Comparison of ENCODE assay signal across 10 cellular contexts in genomic region chr5:132487841-132488555, GRCh38. TPM values are rescaled to one million over a fixed set of nuclear protein-coding genes. Genes with fewer than 3 reads are reported as not detected.
DNase-seq lines count a peak whose midpoint lies in the region; ATAC-seq, FAIRE-seq and TF ChIP-seq lines count a peak whose summit lies in the region.
"Had no signal": no experiment of that assay in that cellular context is flagged by ENCODE, and none has a peak within 500 bp of the region (broad histone marks: within the 10 kb centered on the region; RNA-seq: fewer than 3 reads in every experiment).

No MANE protein-coding gene starts in this region.

- H3K36me3 ChIP-seq in breast epithelium: no peaks in the 10 kb centered on the region
- peaks cover 19% of the 10 kb centered on the region for H3K36me3 ChIP-seq in mammary epithelial cell (ENCODE audit: insufficient read depth, low read length)
- peaks cover 20 to 46% of the 10 kb centered on the region in 2 experiments; a peak in 4 of 5 replicates for H3K36me3 ChIP-seq in HepG2 (replicated peaks in 1 of 2; ENCODE audit: control insufficient read depth in 1 of 2, insufficient read depth in 2 of 2, low read length in 2 of 2)
- peaks cover 0 to 45% (median 32%) of the 10 kb centered on the region in 4 donors for H3K36me3 ChIP-seq in transverse colon

- TF ChIP-seq POLR2A in breast epithelium (IDR thresholded peaks at IDR 0.05): no peak
- no peak for TF ChIP-seq POLR2A in HepG2 (IDR thresholded peaks at IDR 0.05; ENCODE audit: insufficient read depth in 1 of 2, low read depth in 2 of 2, low read length in 2 of 2)
- no peak for TF ChIP-seq POLR2A in transverse colon (IDR thresholded peaks at IDR 0.05)

- peaks cover 38% of the 10 kb centered on the region for H3K79me2 ChIP-seq in mammary epithelial cell (ENCODE audit: insufficient read depth, low read length)
- H3K79me2 ChIP-seq in HepG2 (ENCODE audit: insufficient read depth, low read length): peaks cover 6% of the 10 kb centered on the region

- in situ Hi-C loops in mammary epithelial cell (cut with MboI; ENCODE audit: low sequenced_read_pairs in 2 of 2): no loop called here
- in situ Hi-C loops in HepG2 (cut with HindIII; ENCODE audit: extremely low pct_ligation_motif_present, low pct_unique_long_range_greater_than_20kb): no loop called here
- in situ Hi-C loops in transverse colon (cut with MboI; ENCODE audit: low pct_ligation_motif_present in 1 of 4, low pct_unique_long_range_greater_than_20kb in 1 of 4, low sequenced_read_pairs in 3 of 4): no loop called here

- peaks cover 64% of the 10 kb centered on the region for H3K4me1 Mint-ChIP-seq in activated CD8-positive, alpha-beta memory T cell treated with anti-CD3 and anti-CD28 coated beads, Interleukin-2, amount 10 ng/mL, durations not matched to agents 7 days and 5 days
- peaks cover 49% of the 10 kb centered on the region for H3K4me1 Mint-ChIP-seq in MCF 10A (ENCODE audit: insufficient read depth, unreplicated experiment)

- POLR2A ChIA-PET in HepG2 (lab: Yijun Ruan, JAX) (interaction anchor here (1.4 to 5.2 kb wide), 3 partner anchors 10 to 21 kb away, joined by 3 to 99 read pairs (median 8); no protein-coding TSS in a partner anchor), MCF 10A (lab: Yijun Ruan, JAX) (interaction anchor here (0.6 to 5.6 kb wide), 8 partner anchors 9 to 106 kb away, joined by 3 to 88 read pairs (median 36); no protein-coding TSS in a partner anchor)

- no peak for FAIRE-seq in HepG2 (lab: Jason Lieb, UNC)

- TF ChIP-seq RAD21 in HepG2 (CRISPR knock-in tag; IDR thresholded peaks at IDR 0.05): no peak

- dilution Hi-C loops in mammary epithelial cell (cut with HindIII; ENCODE audit: low sequenced_read_pairs): loop anchor here (25.0 kb wide), 1 partner anchor 401 kb away; no protein-coding TSS in a partner anchor

- TF ChIP-seq EP300 in HepG2 (IDR thresholded peaks at IDR 0.05; ENCODE audit: low read depth in 2 of 2, low read length in 2 of 2) (no peak), HepG2 (CRISPR knock-in tag; IDR thresholded peaks at IDR 0.05; ENCODE audit: borderline replicate concordance) (no peak), transverse colon (IDR thresholded peaks at IDR 0.05; ENCODE audit: low read depth) (no peak)

- no peaks in the 10 kb centered on the region for H3K27me3 ChIP-seq in breast epithelium
- H3K27me3 ChIP-seq in mammary epithelial cell (ENCODE audit: insufficient read depth, low read length): no peaks in the 10 kb centered on the region
- no peaks in the 10 kb centered on the region for H3K27me3 ChIP-seq in HepG2 (ENCODE audit: control insufficient read depth in 1 of 2, insufficient read depth in 2 of 2, low read length in 2 of 2)
- H3K27me3 ChIP-seq in transverse colon: no peaks in the 10 kb centered on the region

- peak; percentile 6 to 25 for DNase-seq in breast epithelium (ENCODE audit: low spot score in 2 of 2)
- no peak for DNase-seq in mammary epithelial cell
- no peak for DNase-seq in activated CD8-positive, alpha-beta memory T cell treated with anti-CD3 and anti-CD28 coated beads, Interleukin-2, amount 10 ng/mL, durations not matched to agents 7 days and 5 days
- DNase-seq in HepG2 (ENCODE audit: low spot score): no peak
- peak; percentile 15 for DNase-seq in transverse colon
- no peak for DNase-seq in NCI-H1417 treated with DMSO at 0.1 percent for 48 hours (lab: John Stamatoyannopoulos, UW)
- DNase-seq in MCF 10A (ENCODE audit: unreplicated experiment): no peak
- DNase-seq in HPDE6-E6E7 (ENCODE audit: extremely low spot score): no peak
- DNase-seq: NCI-H1105 treated with DMSO at 0.1 percent for 48 hours had no signal

- H3K27me3 Mint-ChIP-seq in activated CD8-positive, alpha-beta memory T cell treated with anti-CD3 and anti-CD28 coated beads, Interleukin-2, amount 10 ng/mL, durations not matched to agents 7 days and 5 days: no peaks in the 10 kb centered on the region
- H3K27me3 Mint-ChIP-seq in MCF 10A (ENCODE audit: insufficient read depth, unreplicated experiment): no peaks in the 10 kb centered on the region

- TF ChIP-seq CTCF in breast epithelium (IDR thresholded peaks at IDR 0.05) (no peak), mammary epithelial cell (conservative IDR thresholded peaks at IDR 0.05 in 1 of 2, IDR thresholded peaks at IDR 0.05 in 1 of 2; ENCODE audit: extremely low read depth in 1 of 2, insufficient read depth in 1 of 2, low read depth in 1 of 2, low read length in 2 of 2) (no peak), HepG2 (CRISPR knock-in tag; IDR thresholded peaks at IDR 0.05) (no peak), transverse colon (IDR thresholded peaks at IDR 0.05) (no peak), MCF 10A (IDR thresholded peaks at IDR 0.05; ENCODE audit: unreplicated experiment) (no peak)

- no peak overlapping the region for H3K9ac ChIP-seq in mammary epithelial cell (ENCODE audit: insufficient read depth, low read length)
- no peak overlapping the region for H3K9ac ChIP-seq in HepG2 (ENCODE audit: insufficient read depth, low read depth, low read length)

- WGBS in mammary epithelial cell (ENCODE audit: low coverage, missing lambda C conversion rate): 91% methylated on average over 3 of the region's 3 CpGs
- WGBS in HepG2 (ENCODE audit: low lambda C conversion rate): 92% methylated on average over 3 of the region's 3 CpGs
- 41 to 57% methylated on average over 1 to 3 of the region's 3 CpGs for WGBS in transverse colon (ENCODE audit: low coverage in 1 of 2), 2 donors

- H4K20me1 ChIP-seq in mammary epithelial cell (ENCODE audit: insufficient read depth, low read length) (no peaks in the 10 kb centered on the region), HepG2 (ENCODE audit: insufficient read depth, low read length) (peaks cover 3% of the 10 kb centered on the region; the same call in 1 of the 2 replicates)

- no peak for ATAC-seq in activated CD8-positive, alpha-beta memory T cell treated with anti-CD3 and anti-CD28 coated beads, Interleukin-2, amount 10 ng/mL, durations not matched to agents 7 days and 5 days
- no peak for ATAC-seq in HepG2

- no peaks in the 10 kb centered on the region for H3K9me3 Mint-ChIP-seq in activated CD8-positive, alpha-beta memory T cell treated with anti-CD3 and anti-CD28 coated beads, Interleukin-2, amount 10 ng/mL, durations not matched to agents 7 days and 5 days (ENCODE audit: low read depth)
- H3K9me3 Mint-ChIP-seq in MCF 10A (ENCODE audit: unreplicated experiment): no peaks in the 10 kb centered on the region

- H3K4me1 ChIP-seq in breast epithelium (peaks cover 8 to 28% of the 10 kb centered on the region in 2 donors), mammary epithelial cell (ENCODE audit: insufficient read depth, low read length) (peaks cover 35% of the 10 kb centered on the region), HepG2 (ENCODE audit: insufficient read depth, low read length) (peaks cover 31% of the 10 kb centered on the region), transverse colon (peaks cover 36 to 63% (median 45%) of the 10 kb centered on the region in 4 donors)

- H3K27ac ChIP-seq in breast epithelium: peak overlapping the region; percentile 35 to 71
- no peak overlapping the region for H3K27ac ChIP-seq in mammary epithelial cell (ENCODE audit: insufficient read depth, low read depth, low read length)
- H3K27ac ChIP-seq in HepG2 (ENCODE audit: extremely low read length, insufficient read depth, low read length): no peak overlapping the region
- H3K27ac ChIP-seq in transverse colon: peak overlapping the region; percentile 98 to 100 (median 100)

- H3K4me3 ChIP-seq in breast epithelium (peak overlapping the region in 2 of 3 donors; percentile 67 to 97), mammary epithelial cell (replicated peaks in 1 of 3; ENCODE audit: insufficient read depth in 1 of 3, low read depth in 2 of 3, low read length in 3 of 3) (no peak overlapping the region), HepG2 (replicated peaks in 1 of 3; ENCODE audit: insufficient read depth in 1 of 3, low read depth in 2 of 3, low read length in 3 of 3) (no peak overlapping the region), transverse colon (peak overlapping the region in 1 of 4 donors; percentile 87)

- CTCF ChIA-PET in mammary epithelial cell (lab: Charles Lee; ENCODE audit: low non-redundant PET) (no interaction called here), HepG2 (lab: Yijun Ruan, JAX; ENCODE audit: low intra/inter-chr PET ratio, low total read pairs) (no interaction called here), MCF 10A (lab: Yijun Ruan, JAX) (interaction anchor here (0.6 to 21.5 kb wide), 15 partner anchors 9 to 332 kb away, joined by 3 to 359 read pairs (median 5); no protein-coding TSS in a partner anchor)
- CTCF ChIA-PET in activated CD8-positive, alpha-beta memory T cell treated with anti-CD3 and anti-CD28 coated beads, Interleukin-2, amount 10 ng/mL, durations not matched to agents 7 days and 5 days (lab: Charles Lee): interaction anchor here (0.9 to 9.2 kb wide), 15 partner anchors 9 to 102 kb away, joined by 3 to 85 read pairs (median 7); no protein-coding TSS in a partner anchor

- H3K36me3 Mint-ChIP-seq in activated CD8-positive, alpha-beta memory T cell treated with anti-CD3 and anti-CD28 coated beads, Interleukin-2, amount 10 ng/mL, durations not matched to agents 7 days and 5 days: peaks cover 71% of the 10 kb centered on the region
- peaks cover 52% of the 10 kb centered on the region for H3K36me3 Mint-ChIP-seq in MCF 10A (ENCODE audit: insufficient read depth, unreplicated experiment)

- no peak overlapping the region for H3K4me2 ChIP-seq in mammary epithelial cell (ENCODE audit: insufficient read depth, low read depth, low read length)
- no peak overlapping the region for H3K4me2 ChIP-seq in HepG2 (ENCODE audit: low read depth, low read length)

- intact Hi-C loops in breast epithelium (cut with DNase I; ENCODE audit: low total_unique reads) (loop anchor here (5.0 kb wide), 1 partner anchor 61 kb away; no protein-coding TSS in a partner anchor), mammary epithelial cell (cut with micrococcal nuclease) (no loop called here), HepG2 (cut with micrococcal nuclease; ENCODE audit: unreplicated experiment) (no loop called here), transverse colon (cut with DNase I; ENCODE audit: low total_unique reads) (no loop called here), MCF 10A (cut with micrococcal nuclease) (no loop called here)

- H3K4me3 Mint-ChIP-seq in activated CD8-positive, alpha-beta memory T cell treated with anti-CD3 and anti-CD28 coated beads, Interleukin-2, amount 10 ng/mL, durations not matched to agents 7 days and 5 days: peak overlapping the region; percentile 95
- no peak overlapping the region for H3K4me3 Mint-ChIP-seq in MCF 10A (ENCODE audit: unreplicated experiment)

- no peaks in the 10 kb centered on the region for H3K9me3 ChIP-seq in breast epithelium
- H3K9me3 ChIP-seq in mammary epithelial cell (replicated peaks; ENCODE audit: insufficient read depth, low read length): no peaks in the 10 kb centered on the region
- H3K9me3 ChIP-seq in HepG2 (ENCODE audit: low read length): no peaks in the 10 kb centered on the region
- H3K9me3 ChIP-seq in transverse colon: no peaks in the 10 kb centered on the region

- H3K27ac Mint-ChIP-seq in activated CD8-positive, alpha-beta memory T cell treated with anti-CD3 and anti-CD28 coated beads, Interleukin-2, amount 10 ng/mL, durations not matched to agents 7 days and 5 days: peak overlapping the region; percentile 91
- H3K27ac Mint-ChIP-seq in MCF 10A (ENCODE audit: low read depth, unreplicated experiment): no peak overlapping the region

- no peak overlapping the region for H2AFZ ChIP-seq in mammary epithelial cell (ENCODE audit: low read depth, low read length)
- H2AFZ ChIP-seq in HepG2 (ENCODE audit: low read length): no peak overlapping the region

- BruUV-seq in mammary epithelial cell (replicated peaks; lab: Mats Ljungman, UMichigan) (no TSS peak), HepG2 (replicated peaks; lab: Mats Ljungman, UMichigan) (TSS peak; percentile 56), MCF 10A (replicated peaks; lab: Mats Ljungman, UMichigan) (no TSS peak)

RNA-seq across cellular contexts. Expression of gene IRF1, which starts 2.6 kb away (rescaled TPM):
- total RNA-seq in breast epithelium: 10 to 100 TPM; 10.4 to 27.8 (median 18.0) TPM
- 10 to 100 TPM in 1 of 2 donors, 1 to 10 TPM in 1; 5.3 to 14.9 TPM for total RNA-seq in mammary epithelial cell
- polyA plus RNA-seq in mammary epithelial cell: 9.0 TPM
- 24.6 TPM for polyA minus RNA-seq in mammary epithelial cell
- total RNA-seq in activated CD8-positive, alpha-beta memory T cell treated with anti-CD3 and anti-CD28 coated beads, Interleukin-2, amount 10 ng/mL, durations not matched to agents 7 days and 5 days: 100 to 1,000 TPM; 205 to 223 TPM
- total RNA-seq in HepG2 (2016; rRNA removed; fragmentation: Illumina TruSeq; extraction: Trizol): 5.8 and 8.8 TPM in 2 replicates
- total RNA-seq in HepG2 (2016; cell fraction: cytosol; rRNA removed; fragmentation: Illumina TruSeq; extraction: Trizol; ENCODE audit: low read depth): 1.2 and 1.9 TPM in 2 replicates
- total RNA-seq in HepG2 (2016; cell fraction: insoluble cytoplasmic fraction; rRNA removed; fragmentation: Illumina TruSeq; extraction: Trizol): 4.4 and 10.1 TPM in 2 replicates
- 2.5 and 3.3 TPM in 2 replicates for total RNA-seq in HepG2 (2016; cell fraction: membrane; rRNA removed; fragmentation: Illumina TruSeq; extraction: Trizol)
- total RNA-seq in HepG2 (2016; cell fraction: nucleus; rRNA removed; fragmentation: Illumina TruSeq; extraction: Trizol): 14.5 and 19.2 TPM in 2 replicates
- polyA plus RNA-seq in HepG2 (2011; rRNA removed): 4.1 and 4.4 TPM in 2 replicates
- polyA plus RNA-seq in HepG2 (2011; cell fraction: cytosol; rRNA removed): 4.7 and 4.8 TPM in 2 replicates
- polyA plus RNA-seq in HepG2 (2011; cell fraction: nucleus; rRNA removed): 10.1 and 10.8 TPM in 2 replicates
- 3.4 and 4.0 TPM in 2 replicates for polyA plus RNA-seq in HepG2 (2012)
- polyA plus RNA-seq in HepG2 (2016; cell fraction: cytosol; fragmentation: Illumina TruSeq; extraction: Trizol; ENCODE audit: low read depth): 0.75 and 0.77 TPM in 2 replicates
- polyA plus RNA-seq in HepG2 (2016; cell fraction: insoluble cytoplasmic fraction; fragmentation: Illumina TruSeq; extraction: Trizol; ENCODE audit: low read depth): 5.3 and 6.8 TPM in 2 replicates
- polyA plus RNA-seq in HepG2 (2016; cell fraction: membrane; fragmentation: Illumina TruSeq; extraction: Trizol; ENCODE audit: low read depth): 0.80 and 1.4 TPM in 2 replicates
- 8.7 and 9.9 TPM in 2 replicates for polyA plus RNA-seq in HepG2 (2016; cell fraction: nucleus; fragmentation: Illumina TruSeq; extraction: Trizol; ENCODE audit: insufficient read depth, low read depth)
- 24.0 and 36.4 TPM in 2 replicates for polyA minus RNA-seq in HepG2 (2011; rRNA and poly(A)+ RNA removed; ENCODE audit: low replicate concordance)
- polyA minus RNA-seq in HepG2 (2011; cell fraction: cytosol; rRNA and poly(A)+ RNA removed): 4.7 and 7.5 TPM in 2 replicates
- polyA minus RNA-seq in HepG2 (2011; cell fraction: nucleus; rRNA and poly(A)+ RNA removed): 28.5 and 37.7 TPM in 2 replicates
- total RNA-seq in transverse colon: 10 to 100 TPM; 40.8 to 86.9 (median 65.5) TPM
- 18.7 and 23.0 TPM in 2 replicates for total RNA-seq in MCF 10A (2022)

RNA-seq across cellular contexts. Expression of gene IL5, which starts 55.3 kb away (rescaled TPM):
- total RNA-seq in breast epithelium (not detected), mammary epithelial cell (not detected), HepG2 (2016; rRNA removed; fragmentation: Illumina TruSeq; extraction: Trizol) (not detected in 2 replicates), transverse colon (not detected), MCF 10A (2022) (not detected in 2 replicates)
- polyA plus RNA-seq in mammary epithelial cell (not detected), HepG2 (2011; rRNA removed) (not detected in 2 replicates)
- not detected for polyA minus RNA-seq in mammary epithelial cell
- 10 to 100 TPM in 1 of 2 experiments, under 1 TPM in 1; 0.35 to 20.0 TPM for total RNA-seq in activated CD8-positive, alpha-beta memory T cell treated with anti-CD3 and anti-CD28 coated beads, Interleukin-2, amount 10 ng/mL, durations not matched to agents 7 days and 5 days
- not detected in 2 replicates for total RNA-seq in HepG2 (2016; cell fraction: cytosol; rRNA removed; fragmentation: Illumina TruSeq; extraction: Trizol; ENCODE audit: low read depth)
- total RNA-seq in HepG2 (2016; cell fraction: insoluble cytoplasmic fraction; rRNA removed; fragmentation: Illumina TruSeq; extraction: Trizol): not detected in 2 replicates
- not detected in 2 replicates for total RNA-seq in HepG2 (2016; cell fraction: membrane; rRNA removed; fragmentation: Illumina TruSeq; extraction: Trizol)
- total RNA-seq in HepG2 (2016; cell fraction: nucleus; rRNA removed; fragmentation: Illumina TruSeq; extraction: Trizol): not detected in 2 replicates
- not detected in 2 replicates for polyA plus RNA-seq in HepG2 (2011; cell fraction: cytosol; rRNA removed)
- not detected in 2 replicates for polyA plus RNA-seq in HepG2 (2011; cell fraction: nucleus; rRNA removed)
- not detected in 2 replicates for polyA plus RNA-seq in HepG2 (2012)
- polyA plus RNA-seq in HepG2 (2016; cell fraction: cytosol; fragmentation: Illumina TruSeq; extraction: Trizol; ENCODE audit: low read depth): not detected in 2 replicates
- polyA plus RNA-seq in HepG2 (2016; cell fraction: insoluble cytoplasmic fraction; fragmentation: Illumina TruSeq; extraction: Trizol; ENCODE audit: low read depth): not detected in 2 replicates
- not detected in 2 replicates for polyA plus RNA-seq in HepG2 (2016; cell fraction: membrane; fragmentation: Illumina TruSeq; extraction: Trizol; ENCODE audit: low read depth)
- polyA plus RNA-seq in HepG2 (2016; cell fraction: nucleus; fragmentation: Illumina TruSeq; extraction: Trizol; ENCODE audit: insufficient read depth, low read depth): not detected in 2 replicates
- polyA minus RNA-seq in HepG2 (2011; rRNA and poly(A)+ RNA removed; ENCODE audit: low replicate concordance): not detected in 2 replicates
- not detected in 2 replicates for polyA minus RNA-seq in HepG2 (2011; cell fraction: cytosol; rRNA and poly(A)+ RNA removed)
- not detected in 2 replicates for polyA minus RNA-seq in HepG2 (2011; cell fraction: nucleus; rRNA and poly(A)+ RNA removed)
- polyA plus RNA-seq: BJ had no signal

Comparison
In these comparisons a context has a peak if more than half of its experiments do, and no peak if none do; other contexts are left out.
1. DNase-seq: peak in breast epithelium (2 of 2) and transverse colon (single experiment); none in mammary epithelial cell (single experiment), activated CD8-positive, alpha-beta memory T cell treated with anti-CD3 and anti-CD28 coated beads, Interleukin-2, amount 10 ng/mL, durations not matched to agents 7 days and 5 days (single experiment), HepG2 (single experiment), NCI-H1417 treated with DMSO at 0.1 percent for 48 hours (single experiment), MCF 10A (single experiment) and HPDE6-E6E7 (single experiment).
2. H3K27ac ChIP-seq: peak in breast epithelium (2 of 2) and transverse colon (4 of 4); none in mammary epithelial cell (single experiment) and HepG2 (single experiment).
3. H3K4me3 ChIP-seq: peak in breast epithelium (2 of 3); none in mammary epithelial cell (0 of 3) and HepG2 (0 of 3).
4. CTCF ChIA-PET loops: an anchor here in activated CD8-positive, alpha-beta memory T cell treated with anti-CD3 and anti-CD28 coated beads, Interleukin-2, amount 10 ng/mL, durations not matched to agents 7 days and 5 days (0.9 to 9.2 kb wide) and MCF 10A (0.6 to 21.5 kb wide); none called in mammary epithelial cell and HepG2.